ENCODE assay signal across 10 cellular contexts in genomic region chr11:66871521-66871901, GRCh38.
"Had no signal": no experiment of that assay in that cellular context is flagged by ENCODE, and none has a peak within 500 bp of the region (broad histone marks: within the 10 kb centered on the region; RNA-seq: fewer than 3 reads in every experiment).

No MANE protein-coding gene starts in this region.

- DNase-seq: GM23248, GOT3, H7, HFFc6, KG1 had no signal

- H2AFZ ChIP-seq: GM23248 had no signal

- H3K4me1 ChIP-seq: HAP-1 had no signal

- H3K36me3 ChIP-seq: HAP-1 had no signal

- H3K27ac Mint-ChIP-seq: HFFc6 had no signal

- ATAC-seq: HCT116, HepG2, K562 had no signal

- H3K4me3 Mint-ChIP-seq: HFFc6 had no signal

- H3K9ac ChIP-seq: GM23248 had no signal

- H3K27ac ChIP-seq: GM23248, HL-60 had no signal

- H3K4me3 ChIP-seq: GM23248, HAP-1, K562 had no signal

- H3K9me3 Mint-ChIP-seq: HFFc6 had no signal

- H3K9me3 ChIP-seq: HAP-1 had no signal
